ENCODE assay signal across 8 cellular contexts in the genomic region with DNA sequence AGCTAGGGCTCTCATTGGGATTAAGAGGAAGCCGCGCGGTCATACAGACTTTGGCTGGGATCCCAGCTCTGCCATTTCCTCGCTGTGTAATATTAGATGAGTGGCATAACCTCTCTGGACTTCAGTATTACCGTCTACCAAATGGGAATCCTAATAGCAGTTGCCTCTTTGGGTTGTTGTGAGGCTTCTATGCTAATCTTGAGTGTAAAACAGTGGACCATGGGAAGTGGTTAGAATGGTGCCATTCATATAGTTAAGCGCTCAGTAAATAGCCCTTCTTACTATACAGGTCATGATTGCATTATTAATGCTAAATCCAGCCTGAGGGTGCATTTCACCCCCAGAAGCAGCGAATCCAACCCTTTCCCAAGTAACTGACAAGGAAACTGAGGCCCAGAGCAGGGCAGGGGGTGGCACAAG. TPM values are rescaled to one million over a fixed set of nuclear protein-coding genes. Genes with fewer than 3 reads are reported as not detected.
A peak's percentile ranks its signal among the peaks of the same experiment; 100 is the strongest.
DNase-seq lines count a peak whose midpoint lies in the region; ATAC-seq and TF ChIP-seq lines count a peak whose summit lies in the region.

No MANE protein-coding gene starts in this region.

- DNase-seq in heart right ventricle = no peak
- DNase-seq in Right ventricle myocardium inferior (ENCODE audit: missing footprints) = no peak
- DNase-seq in brain microvascular endothelial cell = no peak
- DNase-seq in mesendoderm = no peak
- DNase-seq in uterus = no peak
- no peak for DNase-seq in DMS153 treated with DMSO at 0.1 percent for 48 hours (lab: John Stamatoyannopoulos, UW; ENCODE audit: unreplicated experiment)
- no peak for DNase-seq in NCI-H1694 (lab: John Stamatoyannopoulos, UW)
- DNase-seq in germinal center (ENCODE audit: low spot score) = no peak

- no peak overlapping the region for H3K4ac ChIP-seq in mesendoderm (ENCODE audit: low read depth, low read length)

- H3K9ac ChIP-seq in mesendoderm (ENCODE audit: low read length) = peak overlapping the region; percentile 61

- H3K4me2 ChIP-seq in mesendoderm (ENCODE audit: low read length) = peak overlapping the region; percentile 70

- H3K79me1 ChIP-seq in mesendoderm (ENCODE audit: low read length) = peaks cover 2% of the 10 kb centered on the region

- H3K9me3 ChIP-seq in heart right ventricle = no peaks in the 10 kb centered on the region
- no peaks in the 10 kb centered on the region for H3K9me3 ChIP-seq in uterus

- H2BK5ac ChIP-seq in mesendoderm (ENCODE audit: low read length) = no peak overlapping the region

- intact Hi-C loops in heart right ventricle (cut with DNase I) (loop anchor here in 3 of 10 donors (10.0 kb wide), 1 partner anchor 60 kb away; no protein-coding TSS in a partner anchor), Right ventricle myocardium inferior (cut with DNase I) (loop anchor here (10.0 kb wide), 1 partner anchor 60 kb away; no protein-coding TSS in a partner anchor), uterus (cut with DNase I; ENCODE audit: low total_unique reads) (no loop called here)

- no peak overlapping the region for H2BK120ac ChIP-seq in mesendoderm (ENCODE audit: low read depth, low read length)

- H3K56ac ChIP-seq in mesendoderm (ENCODE audit: low read length) = peak overlapping the region; percentile 73

- no peak for TF ChIP-seq POLR2A in uterus (IDR thresholded peaks at IDR 0.05)

- TF ChIP-seq CTCF in heart right ventricle (IDR thresholded peaks at IDR 0.05) (no peak), brain microvascular endothelial cell (IDR thresholded peaks at IDR 0.05; ENCODE audit: low read depth, low read length, missing control alignments) (no peak), uterus (IDR thresholded peaks at IDR 0.05) (no peak)

- H3K4me1 ChIP-seq in heart right ventricle = peaks cover 0 to 21% (median 15%) of the 10 kb centered on the region in 9 donors
- H3K4me1 ChIP-seq in mesendoderm (ENCODE audit: control insufficient read depth, low read depth, low read length) = no peaks in the 10 kb centered on the region
- H3K4me1 ChIP-seq in uterus = peaks cover 0 to 3% of the 10 kb centered on the region in 2 donors

- H3K4me3 ChIP-seq in heart right ventricle = peak overlapping the region in 9 of 10 donors; percentile 45 to 78 (median 67)
- H3K4me3 ChIP-seq in brain microvascular endothelial cell (ENCODE audit: low read depth, low read length) = peak overlapping the region; percentile 88
- H3K4me3 ChIP-seq in mesendoderm (ENCODE audit: low read length) = peak overlapping the region; percentile 24
- peak overlapping the region; percentile 68 to 83 for H3K4me3 ChIP-seq in uterus

- ATAC-seq in heart right ventricle (no peak), Right ventricle myocardium inferior (no peak)

- peak overlapping the region; percentile 1 for H4K5ac ChIP-seq in mesendoderm (ENCODE audit: low read length)

- H3K27ac ChIP-seq in heart right ventricle (peak overlapping the region; percentile 84 to 99 (median 96)), brain microvascular endothelial cell (peak overlapping the region; percentile 96), mesendoderm (ENCODE audit: low read depth, low read length) (no peak overlapping the region), uterus (peak overlapping the region; percentile 95 to 99)

- H3K18ac ChIP-seq in mesendoderm (ENCODE audit: low read length) = no peak overlapping the region

- 23 to 28% methylated on average over 7 of the region's 7 CpGs for WGBS in heart right ventricle, 2 donors
- no CpG with 5 or more reads among the region's 7 CpGs for WGBS in mesendoderm (ENCODE audit: extremely low coverage, insufficient coverage, low lambda C conversion rate)

- peaks cover 0 to under 1% (median 0%) of the 10 kb centered on the region in 7 donors for H3K27me3 ChIP-seq in heart right ventricle
- no peaks in the 10 kb centered on the region for H3K27me3 ChIP-seq in brain microvascular endothelial cell (replicated peaks)
- no peaks in the 10 kb centered on the region for H3K27me3 ChIP-seq in mesendoderm (ENCODE audit: insufficient read depth, low read length, poor library complexity)
- H3K27me3 ChIP-seq in uterus = no peaks in the 10 kb centered on the region

- no peak overlapping the region for H2BK15ac ChIP-seq in mesendoderm (replicated peaks; ENCODE audit: low read depth)

- in situ Hi-C loops in brain microvascular endothelial cell (cut with HindIII; ENCODE audit: low pct_ligation_motif_present, low sequenced_read_pairs) = no loop called here

- H3K79me2 ChIP-seq in mesendoderm (ENCODE audit: control insufficient read depth, insufficient read depth, low read length) = no peaks in the 10 kb centered on the region

- peak overlapping the region; percentile 12 for H2AK5ac ChIP-seq in mesendoderm (ENCODE audit: low read length)

- H3K36me3 ChIP-seq in heart right ventricle (peaks cover 0 to 24% (median 0%) of the 10 kb centered on the region in 9 donors), brain microvascular endothelial cell (replicated peaks) (no peaks in the 10 kb centered on the region), mesendoderm (ENCODE audit: control insufficient read depth, insufficient read depth, low read length) (no peaks in the 10 kb centered on the region), uterus (no peaks in the 10 kb centered on the region)

- no peak overlapping the region for H4K8ac ChIP-seq in mesendoderm (ENCODE audit: low read depth, low read length)

- no peak overlapping the region for H3K23ac ChIP-seq in mesendoderm (ENCODE audit: low read length)

RNA-seq across cellular contexts. Expression of a gene that starts 0.6 kb away (rescaled TPM):
- total RNA-seq in heart right ventricle (10 to 100 TPM; 20.0 to 27.9 (median 24.2) TPM), Right ventricle myocardium inferior (24.5 TPM), uterus (1 to 10 TPM; 2.8 to 9.1 (median 5.1) TPM)
- polyA plus RNA-seq in heart right ventricle = 10 to 100 TPM; 10.2 to 10.7 TPM
- polyA plus RNA-seq in mesendoderm (2013, experiment 1 of 2) = 7.5 TPM
- polyA plus RNA-seq in mesendoderm (2013, experiment 2 of 2) = 7.5 TPM

RNA-seq across cellular contexts. Expression of a gene that starts 16.8 kb away (rescaled TPM):
- total RNA-seq in heart right ventricle (10 to 100 TPM in 1 of 10 donors, 1 to 10 TPM in 9; 2.3 to 29.4 (median 5.2) TPM), Right ventricle myocardium inferior (5.4 TPM), uterus (10 to 100 TPM in 1 of 4 donors, 1 to 10 TPM in 2, under 1 TPM in 1; 0.62 to 13.5 (median 6.6) TPM)
- polyA plus RNA-seq in heart right ventricle = 1 to 10 TPM; 5.7 to 9.4 TPM
- 0.14 TPM for polyA plus RNA-seq in mesendoderm (2013, experiment 1 of 2)
- 0.10 TPM for polyA plus RNA-seq in mesendoderm (2013, experiment 2 of 2)

RNA-seq across cellular contexts. Expression of a gene that starts 54.0 kb away (rescaled TPM):
- total RNA-seq in heart right ventricle = 10 to 100 TPM; 30.2 to 54.5 (median 46.1) TPM
- polyA plus RNA-seq in heart right ventricle = 10 to 100 TPM; 17.3 to 26.8 TPM
- total RNA-seq in Right ventricle myocardium inferior = 39.1 TPM
- 5.3 TPM for polyA plus RNA-seq in mesendoderm (2013, experiment 1 of 2)
- polyA plus RNA-seq in mesendoderm (2013, experiment 2 of 2) = 5.6 TPM
- total RNA-seq in uterus = 10 to 100 TPM in 2 of 4 donors, 1 to 10 TPM in 2; 1.2 to 18.4 (median 11.6) TPM

Comparison
In these comparisons a context has a peak if more than half of its experiments do, and no peak if none do; other contexts are left out.
1. H3K4me3 ChIP-seq: peak in every context shown above with its lines; median percentile 88 in brain microvascular endothelial cell; 76 in uterus; 67 in heart right ventricle; 24 in mesendoderm.